29 cellular contexts compared by ENCODE assay signal in the genomic region with DNA sequence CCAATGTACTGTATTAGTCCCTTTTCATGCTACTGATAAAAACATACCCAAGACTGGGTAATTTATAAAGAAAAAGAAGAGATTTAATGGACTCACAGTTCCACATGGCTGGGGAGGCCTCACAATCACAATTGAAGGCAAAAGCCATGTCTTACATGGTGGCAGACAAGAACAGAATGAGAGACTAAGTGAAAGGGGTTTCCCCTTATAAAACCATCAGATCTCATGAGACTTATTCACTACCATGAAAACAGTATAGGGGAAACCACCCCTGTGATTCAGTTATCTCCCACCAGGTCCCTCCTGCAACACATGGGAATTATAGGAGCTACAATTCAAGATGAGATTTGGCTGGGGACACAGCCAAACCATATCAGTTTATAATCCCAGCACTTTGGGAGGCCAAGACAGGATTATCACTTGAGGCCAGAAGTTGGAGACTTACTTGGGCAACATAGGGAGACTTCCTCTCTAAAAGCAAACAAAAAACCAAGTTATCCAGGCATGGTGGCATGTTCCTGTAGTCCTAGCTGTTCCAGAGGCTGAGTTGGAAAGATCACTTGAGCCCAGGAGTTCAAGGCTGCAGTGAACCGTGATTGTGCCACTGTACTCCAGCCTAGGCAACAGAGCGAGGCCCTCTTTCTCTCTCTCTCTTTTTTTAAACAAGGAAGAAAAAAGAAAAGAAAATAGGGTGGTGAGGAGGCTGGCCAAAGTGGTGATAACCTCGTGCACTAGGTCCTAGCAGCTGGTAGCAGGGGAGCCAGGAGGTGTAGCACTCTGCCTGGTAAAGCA.
"Had no signal": no experiment of that assay in that cellular context is flagged by ENCODE, and none has a peak within 500 bp of the region (broad histone marks: within the 10 kb centered on the region; RNA-seq: fewer than 3 reads in every experiment).

No MANE protein-coding gene starts in this region.

- H3K27me3 ChIP-seq: colonic mucosa, esophagus muscularis mucosa had no signal

- H3K9me3 ChIP-seq: colonic mucosa, esophagus muscularis mucosa, tibial artery had no signal

- DNase-seq: activated CD4-positive, alpha-beta T cell treated with anti-CD3 and anti-CD28 coated beads, Interleukin-2, amount 50 U/mL, for 1 hour; activated CD8-positive, alpha-beta memory T cell treated with anti-CD3 and anti-CD28 coated beads for 24 hours; activated CD8-positive, alpha-beta memory T cell treated with anti-CD3 and anti-CD28 coated beads, Interleukin-2, amount 50 U/mL, for 4 hours; activated effector memory CD4-positive, alpha-beta T cell treated with Interleukin-2 at 50 U/mL for 16 hours; activated T-cell treated with anti-CD3 and anti-CD28 coated beads, Interleukin-2, amount 50 U/mL, for 48 hours; amniotic stem cell; colonic mucosa; dorsolateral prefrontal cortex; effector memory CD8-positive, alpha-beta T cell; glutamatergic neuron; hippocampal formation; kidney glomerular epithelial cell; left ventricle myocardium superior; mammary epithelial cell; nucleus accumbens; posterior cingulate gyrus; small intestine; stimulated activated CD4-positive, alpha-beta T cell treated with anti-CD3 and anti-CD28 coated beads, Interleukin-2, amount 100 ng/mL, for 24 hours; substantia nigra; SW 1271; T-helper 17 cell; tibial artery had no signal

- FAIRE-seq: bronchial epithelial cell, frontal cortex, small intestine had no signal

- H3K36me3 ChIP-seq: colonic mucosa, esophagus muscularis mucosa, tibial artery had no signal

- H3K4me1 ChIP-seq: colonic mucosa, esophagus muscularis mucosa, tibial artery had no signal

- ATAC-seq: effector memory CD8-positive, alpha-beta T cell; left ventricle myocardium superior; natural killer cell treated with Interleukin-12 subunit alpha and Interleukin-12 subunit beta and Interleukin-15 and Interleukin-18, amount 100 ng/mL, for 72 hours; sciatic nerve; stimulated activated memory B cell treated with anti-CD40 and anti-IgM and Interleukin-4, amounts not matched to agents 10 μg/mL and 1 μg/mL and 100 μg/mL, for 72 hours; T-helper 17 cell had no signal

- H3K27ac Mint-ChIP-seq: effector memory CD8-positive, alpha-beta T cell; stimulated activated memory B cell treated with anti-CD40 and anti-IgM and Interleukin-4, amounts not matched to agents 10 μg/mL and 1 μg/mL and 100 μg/mL, for 72 hours; T-helper 17 cell had no signal

- H3K4me1 Mint-ChIP-seq: stimulated activated memory B cell treated with anti-CD40 and anti-IgM and Interleukin-4, amounts not matched to agents 10 μg/mL and 1 μg/mL and 100 μg/mL, for 72 hours had no signal

- H3K27ac ChIP-seq: colonic mucosa, dorsolateral prefrontal cortex, esophagus muscularis mucosa, SK-N-MC, tibial artery had no signal

- H3K4me3 Mint-ChIP-seq: effector memory CD8-positive, alpha-beta T cell; natural killer cell treated with Interleukin-12 subunit alpha and Interleukin-12 subunit beta and Interleukin-15 and Interleukin-18, amount 100 ng/mL, for 72 hours; stimulated activated memory B cell treated with anti-CD40 and anti-IgM and Interleukin-4, amounts not matched to agents 10 μg/mL and 1 μg/mL and 100 μg/mL, for 72 hours; T-helper 17 cell had no signal

- H3K4me3 ChIP-seq: colonic mucosa, dorsolateral prefrontal cortex, esophagus muscularis mucosa, SK-N-MC, tibial artery had no signal
